2 cellular contexts compared by ENCODE assay signal in genomic region chr4:3291969-3292570, GRCh38.
TF ChIP-seq lines count a peak whose summit lies in the region.

No MANE protein-coding gene starts in this region.

TF ChIP-seq in SK-N-SH, 30 proteins besides CTCF, POLR2A, EP300 and RAD21:
- TF ChIP-seq NFIC (IDR thresholded peaks at IDR 0.05; ENCODE audit: borderline replicate concordance) (0 out of 2 replicates have a peak, but pooled peaks have one; percentile 34), EZH2phosphoT487 (IDR thresholded peaks at IDR 0.05; ENCODE audit: borderline replicate concordance, low read depth) (no peak), FOSL2 (IDR thresholded peaks at IDR 0.05; ENCODE audit: borderline replicate concordance, low read depth) (no peak), MAX (IDR thresholded peaks at IDR 0.05; ENCODE audit: low read depth) (0 out of 2 replicates have a peak, but pooled peaks have one; percentile 21)

TF ChIP-seq in HepG2, 621 proteins besides CTCF, POLR2A, EP300 and RAD21 (continues in another document):
- TF ChIP-seq ZNF816 (CRISPR knock-in tag; IDR thresholded peaks at IDR 0.05; ENCODE audit: borderline replicate concordance) (0 out of 2 replicates have a peak, but pooled peaks have one; percentile 24), ZNF547 (CRISPR knock-in tag; IDR thresholded peaks at IDR 0.05) (no peak), NFAT5 (CRISPR knock-in tag; IDR thresholded peaks at IDR 0.05) (0 out of 2 replicates have a peak, but pooled peaks have one; percentile 13), NR0B2 (CRISPR knock-in tag; IDR thresholded peaks at IDR 0.05) (0 out of 2 replicates have a peak, but pooled peaks have one; percentile 4), HMGXB4 (CRISPR knock-in tag; IDR thresholded peaks at IDR 0.05; ENCODE audit: borderline replicate concordance in 1 of 2, low read depth in 1 of 2) (peak; percentile 65 to 72; a peak in 2 of 4 replicates), NRL (CRISPR knock-in tag; IDR thresholded peaks at IDR 0.05; ENCODE audit: borderline replicate concordance) (0 out of 2 replicates have a peak, but pooled peaks have one; percentile 9), ESRRA (CRISPR knock-in tag; IDR thresholded peaks at IDR 0.05; ENCODE audit: low read depth) (no peak), ZNF773 (CRISPR knock-in tag; IDR thresholded peaks at IDR 0.05; ENCODE audit: borderline replicate concordance) (peak; percentile 64; the same call in 1 of the 2 replicates), ZBTB42 (CRISPR knock-in tag; IDR thresholded peaks at IDR 0.05) (0 out of 2 replicates have a peak, but pooled peaks have one; percentile 75), NCOR1 (IDR thresholded peaks at IDR 0.05; ENCODE audit: borderline replicate concordance, low read length) (0 out of 2 replicates have a peak, but pooled peaks have one; percentile 1), ZSCAN20 (CRISPR knock-in tag; IDR thresholded peaks at IDR 0.05; ENCODE audit: borderline replicate concordance) (peak; percentile 76; the same call in 1 of the 2 replicates), PHF21A (CRISPR knock-in tag; IDR thresholded peaks at IDR 0.05) (peak; percentile 37; the same call in 1 of the 2 replicates), SOX5 (CRISPR knock-in tag; IDR thresholded peaks at IDR 0.05; ENCODE audit: borderline replicate concordance) (no peak), ZNF34 (CRISPR knock-in tag; IDR thresholded peaks at IDR 0.05; ENCODE audit: borderline replicate concordance) (0 out of 2 replicates have a peak, but pooled peaks have one; percentile 23), HNRNPL (IDR thresholded peaks at IDR 0.05; ENCODE audit: low read depth, low read length) (peak; percentile 54), KMT2A (CRISPR knock-in tag; IDR thresholded peaks at IDR 0.05) (0 out of 2 replicates have a peak, but pooled peaks have one; percentile 6), ZNF383 (CRISPR knock-in tag; IDR thresholded peaks at IDR 0.05; ENCODE audit: borderline replicate concordance) (0 out of 2 replicates have a peak, but pooled peaks have one; percentile 60), ZNF510 (CRISPR knock-in tag; IDR thresholded peaks at IDR 0.05; ENCODE audit: low read depth) (0 out of 2 replicates have a peak, but pooled peaks have one; percentile 73), ZNF501 (CRISPR knock-in tag; IDR thresholded peaks at IDR 0.05) (peak; percentile 76), ZSCAN12 (CRISPR knock-in tag; IDR thresholded peaks at IDR 0.05) (no peak), MEIS1 (CRISPR knock-in tag; IDR thresholded peaks at IDR 0.05; ENCODE audit: borderline replicate concordance) (0 out of 2 replicates have a peak, but pooled peaks have one; percentile 27), HOXA3 (CRISPR knock-in tag; IDR thresholded peaks at IDR 0.05) (peak; percentile 12), ZNF576 (CRISPR knock-in tag; IDR thresholded peaks at IDR 0.05) (0 out of 2 replicates have a peak, but pooled peaks have one; percentile 36), MTA1 (CRISPR knock-in tag; IDR thresholded peaks at IDR 0.05; ENCODE audit: borderline replicate concordance) (0 out of 2 replicates have a peak, but pooled peaks have one; percentile 55), ZNF256 (CRISPR knock-in tag; conservative IDR thresholded peaks at IDR 0.05) (peak; percentile 24; the same call in 1 of the 2 replicates), HINFP (CRISPR knock-in tag; IDR thresholded peaks at IDR 0.05; ENCODE audit: low read depth) (0 out of 2 replicates have a peak, but pooled peaks have one; percentile 39), DMAP1 (CRISPR knock-in tag; IDR thresholded peaks at IDR 0.05) (no peak), ZNF746 (CRISPR knock-in tag; IDR thresholded peaks at IDR 0.05) (0 out of 2 replicates have a peak, but pooled peaks have one; percentile 51), ZNF777 (CRISPR knock-in tag; IDR thresholded peaks at IDR 0.05) (no peak), HES4 (CRISPR knock-in tag; IDR thresholded peaks at IDR 0.05; ENCODE audit: borderline replicate concordance) (peak; percentile 55; the same call in 1 of the 2 replicates), ZNF772 (CRISPR knock-in tag; IDR thresholded peaks at IDR 0.05) (peak; percentile 56; the same call in 1 of the 2 replicates), ZNF234 (CRISPR knock-in tag; conservative IDR thresholded peaks at IDR 0.05) (0 out of 2 replicates have a peak, but pooled peaks have one; percentile 51), SNAI1 (CRISPR knock-in tag; IDR thresholded peaks at IDR 0.05; ENCODE audit: borderline replicate concordance) (peak; percentile 60; the same call in 1 of the 2 replicates), ZEB1 (IDR thresholded peaks at IDR 0.05; ENCODE audit: insufficient replicate concordance, low read depth) (peak; percentile 22), HNRNPLL (IDR thresholded peaks at IDR 0.05; ENCODE audit: low read depth, low read length, poor library complexity, severe bottlenecking) (peak; percentile 48), SRSF1 (optimal IDR thresholded peaks at IDR 0.05; ENCODE audit: low read depth, low read length) (peak; percentile 7), ZNF451 (CRISPR knock-in tag; IDR thresholded peaks at IDR 0.05) (no peak), NONO (IDR thresholded peaks at IDR 0.05) (no peak), NONO (CRISPR knock-in tag; conservative IDR thresholded peaks at IDR 0.05) (peak; percentile 27; the same call in 1 of the 2 replicates), YEATS4 (CRISPR knock-in tag; IDR thresholded peaks at IDR 0.05; ENCODE audit: borderline replicate concordance) (peak; percentile 38; the same call in 1 of the 2 replicates)
- TF ChIP-seq, protein P1, sequence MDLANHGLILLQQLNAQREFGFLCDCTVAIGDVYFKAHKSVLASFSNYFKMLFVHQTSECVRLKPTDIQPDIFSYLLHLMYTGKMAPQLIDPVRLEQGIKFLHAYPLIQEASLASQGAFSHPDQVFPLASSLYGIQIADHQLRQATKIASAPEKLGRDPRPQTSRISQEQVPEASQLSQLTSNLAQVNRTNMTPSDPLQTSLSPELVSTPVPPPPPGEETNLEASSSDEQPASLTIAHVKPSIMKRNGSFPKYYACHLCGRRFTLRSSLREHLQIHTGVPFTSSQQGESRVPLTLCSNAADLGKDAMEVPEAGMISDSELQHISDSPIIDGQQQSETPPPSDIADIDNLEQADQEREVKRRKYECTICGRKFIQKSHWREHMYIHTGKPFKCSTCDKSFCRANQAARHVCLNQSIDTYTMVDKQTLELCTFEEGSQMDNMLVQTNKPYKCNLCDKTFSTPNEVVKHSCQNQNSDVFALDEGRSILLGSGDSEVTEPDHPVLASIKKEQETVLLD (CRISPR knock-in tag; IDR thresholded peaks at IDR 0.05; ENCODE audit: low read depth): 0 out of 2 replicates have a peak, but pooled peaks have one; percentile 10
- TF ChIP-seq, protein P2, sequence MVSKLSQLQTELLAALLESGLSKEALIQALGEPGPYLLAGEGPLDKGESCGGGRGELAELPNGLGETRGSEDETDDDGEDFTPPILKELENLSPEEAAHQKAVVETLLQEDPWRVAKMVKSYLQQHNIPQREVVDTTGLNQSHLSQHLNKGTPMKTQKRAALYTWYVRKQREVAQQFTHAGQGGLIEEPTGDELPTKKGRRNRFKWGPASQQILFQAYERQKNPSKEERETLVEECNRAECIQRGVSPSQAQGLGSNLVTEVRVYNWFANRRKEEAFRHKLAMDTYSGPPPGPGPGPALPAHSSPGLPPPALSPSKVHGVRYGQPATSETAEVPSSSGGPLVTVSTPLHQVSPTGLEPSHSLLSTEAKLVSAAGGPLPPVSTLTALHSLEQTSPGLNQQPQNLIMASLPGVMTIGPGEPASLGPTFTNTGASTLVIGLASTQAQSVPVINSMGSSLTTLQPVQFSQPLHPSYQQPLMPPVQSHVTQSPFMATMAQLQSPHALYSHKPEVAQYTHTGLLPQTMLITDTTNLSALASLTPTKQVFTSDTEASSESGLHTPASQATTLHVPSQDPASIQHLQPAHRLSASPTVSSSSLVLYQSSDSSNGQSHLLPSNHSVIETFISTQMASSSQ (IDR thresholded peaks at IDR 0.05; ENCODE audit: low read depth): no peak
- TF ChIP-seq, protein P2 (CRISPR knock-in tag; IDR thresholded peaks at IDR 0.05; ENCODE audit: borderline replicate concordance): peak; percentile 32; the same call in 1 of the 2 replicates
- TF ChIP-seq, protein P3, sequence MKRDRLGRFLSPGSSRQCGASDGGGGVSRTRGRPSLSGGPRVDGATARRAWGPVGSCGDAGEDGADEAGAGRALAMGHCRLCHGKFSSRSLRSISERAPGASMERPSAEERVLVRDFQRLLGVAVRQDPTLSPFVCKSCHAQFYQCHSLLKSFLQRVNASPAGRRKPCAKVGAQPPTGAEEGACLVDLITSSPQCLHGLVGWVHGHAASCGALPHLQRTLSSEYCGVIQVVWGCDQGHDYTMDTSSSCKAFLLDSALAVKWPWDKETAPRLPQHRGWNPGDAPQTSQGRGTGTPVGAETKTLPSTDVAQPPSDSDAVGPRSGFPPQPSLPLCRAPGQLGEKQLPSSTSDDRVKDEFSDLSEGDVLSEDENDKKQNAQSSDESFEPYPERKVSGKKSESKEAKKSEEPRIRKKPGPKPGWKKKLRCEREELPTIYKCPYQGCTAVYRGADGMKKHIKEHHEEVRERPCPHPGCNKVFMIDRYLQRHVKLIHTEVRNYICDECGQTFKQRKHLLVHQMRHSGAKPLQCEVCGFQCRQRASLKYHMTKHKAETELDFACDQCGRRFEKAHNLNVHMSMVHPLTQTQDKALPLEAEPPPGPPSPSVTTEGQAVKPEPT (CRISPR knock-in tag; IDR thresholded peaks at IDR 0.05; ENCODE audit: low read depth): peak; percentile 27; the same call in 1 of the 2 replicates
